In the genomic region with DNA sequence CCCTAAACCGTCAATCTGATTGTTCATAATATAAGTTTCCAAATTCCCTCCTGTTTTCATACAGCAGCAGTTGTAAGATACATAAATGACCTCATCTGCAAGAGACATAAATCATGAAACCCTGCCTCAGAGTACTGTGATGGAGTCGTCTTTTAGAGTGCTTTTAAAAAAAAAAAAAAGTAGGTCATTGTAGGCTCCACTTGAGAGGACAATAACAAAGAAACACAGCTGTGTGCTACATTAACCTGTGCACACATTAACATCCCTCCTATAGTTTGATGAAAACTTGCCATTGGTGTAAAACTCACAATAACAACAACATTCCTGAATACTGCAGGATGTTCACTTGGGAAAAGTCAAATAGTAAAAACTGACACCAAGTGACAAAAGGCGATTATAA, we compare ENCODE assay signal across 17 cellular contexts. TPM values are rescaled to one million over a fixed set of nuclear protein-coding genes. Genes with fewer than 3 reads are reported as not detected.
DNase-seq lines count a peak whose midpoint lies in the region; ATAC-seq and TF ChIP-seq lines count a peak whose summit lies in the region.
"Had no signal": no experiment of that assay in that cellular context is flagged by ENCODE, and none has a peak within 500 bp of the region (broad histone marks: within the 10 kb centered on the region; RNA-seq: fewer than 3 reads in every experiment).

No MANE protein-coding gene starts in this region.

- H3K36me3 Mint-ChIP-seq in activated T-cell treated with anti-CD3 and anti-CD28 coated beads, Interleukin-2, amount 50 U/mL, for 24 hours (ENCODE audit: low read depth), result peaks cover 89% of the 10 kb centered on the region
- peaks cover 18% of the 10 kb centered on the region for H3K36me3 Mint-ChIP-seq in neural crest cell (ENCODE audit: low read depth)

- in situ Hi-C loops in GM13977 (cut with MboI; ENCODE audit: low pct_unique_long_range_greater_than_20kb, low sequenced_read_pairs, unreplicated experiment), result no loop called here

- H3K27me3 Mint-ChIP-seq in activated T-cell treated with anti-CD3 and anti-CD28 coated beads, Interleukin-2, amount 50 U/mL, for 24 hours, result no peaks in the 10 kb centered on the region
- H3K27me3 Mint-ChIP-seq in neural crest cell (ENCODE audit: low read depth), result no peaks in the 10 kb centered on the region

- TF ChIP-seq CTCF in neural crest cell (conservative IDR thresholded peaks at IDR 0.05) (no peak), GM13977 (IDR thresholded peaks at IDR 0.05; ENCODE audit: extremely low read depth, insufficient read depth, missing control alignments) (no peak)

- H3K4me3 Mint-ChIP-seq in activated T-cell treated with anti-CD3 and anti-CD28 coated beads, Interleukin-2, amount 50 U/mL, for 24 hours, result no peak overlapping the region
- no peak overlapping the region for H3K4me3 Mint-ChIP-seq in neural crest cell

- DNase-seq in activated T-cell treated with anti-CD3 and anti-CD28 coated beads, Interleukin-2, amount 50 U/mL, for 24 hours, result no peak
- DNase-seq in activated T-cell treated with anti-CD3 and anti-CD28 coated beads for 4 hours (no peak), NCI-H1417 treated with DMSO at 0.1 percent for 48 hours (lab: John Stamatoyannopoulos, UW) (peak; percentile 57), SHP77 treated with DMSO at 0.1 percent for 48 hours (lab: John Stamatoyannopoulos, UW) (peak; percentile 62), neural crest cell (ENCODE audit: low read depth, low spot score) (no peak), C1 segment of cervical spinal cord (lab: John Stamatoyannopoulos, UW) (no peak), GM13977 (ENCODE audit: low spot score) (no peak)
- DNase-seq: activated CD4-positive, CD25-positive, alpha-beta regulatory T cell; activated CD8-positive, alpha-beta memory T cell treated with anti-CD3 and anti-CD28 coated beads, Interleukin-2, amount 50 U/mL, for 48 hours; adrenal gland; DMS 273 treated with DMSO at 0.1 percent for 48 hours; dorsolateral prefrontal cortex; lower lobe of right lung; MM.1S; NCI-H446 treated with DMSO at 0.1 percent for 48 hours; T-helper 2 cell had no signal

- no peaks in the 10 kb centered on the region for H3K9me3 Mint-ChIP-seq in activated T-cell treated with anti-CD3 and anti-CD28 coated beads, Interleukin-2, amount 50 U/mL, for 24 hours
- no peaks in the 10 kb centered on the region for H3K9me3 Mint-ChIP-seq in neural crest cell

- ATAC-seq in GM21723 (IDR thresholded peaks at IDR 0.05; ENCODE audit: unreplicated experiment), result no peak
- ATAC-seq: lower lobe of right lung had no signal

- H3K27ac Mint-ChIP-seq in activated T-cell treated with anti-CD3 and anti-CD28 coated beads, Interleukin-2, amount 50 U/mL, for 24 hours, result peak overlapping the region; percentile 77
- H3K27ac Mint-ChIP-seq in neural crest cell (ENCODE audit: unreplicated experiment), result peak overlapping the region; percentile 5

- peaks cover 60% of the 10 kb centered on the region for H3K4me1 Mint-ChIP-seq in activated T-cell treated with anti-CD3 and anti-CD28 coated beads, Interleukin-2, amount 50 U/mL, for 24 hours (ENCODE audit: low read depth)
- no peaks in the 10 kb centered on the region for H3K4me1 Mint-ChIP-seq in neural crest cell

RNA-seq across cellular contexts. Expression of gene XPO6, which starts 56.5 kb away (rescaled TPM):
- total RNA-seq in neural crest cell, result 146 and 148 TPM in 2 replicates

Comparison
In these comparisons a context has a peak if more than half of its experiments do, and no peak if none do; other contexts are left out.
1. DNase-seq: peak in NCI-H1417 treated with DMSO at 0.1 percent for 48 hours (single experiment) and SHP77 treated with DMSO at 0.1 percent for 48 hours (single experiment); none in activated T-cell treated with anti-CD3 and anti-CD28 coated beads, Interleukin-2, amount 50 U/mL, for 24 hours (single experiment), activated T-cell treated with anti-CD3 and anti-CD28 coated beads for 4 hours (single experiment), neural crest cell (single experiment), C1 segment of cervical spinal cord (0 of 14) and GM13977 (single experiment).